Comparison of ENCODE assay signal across 13 cellular contexts in the genomic region with DNA sequence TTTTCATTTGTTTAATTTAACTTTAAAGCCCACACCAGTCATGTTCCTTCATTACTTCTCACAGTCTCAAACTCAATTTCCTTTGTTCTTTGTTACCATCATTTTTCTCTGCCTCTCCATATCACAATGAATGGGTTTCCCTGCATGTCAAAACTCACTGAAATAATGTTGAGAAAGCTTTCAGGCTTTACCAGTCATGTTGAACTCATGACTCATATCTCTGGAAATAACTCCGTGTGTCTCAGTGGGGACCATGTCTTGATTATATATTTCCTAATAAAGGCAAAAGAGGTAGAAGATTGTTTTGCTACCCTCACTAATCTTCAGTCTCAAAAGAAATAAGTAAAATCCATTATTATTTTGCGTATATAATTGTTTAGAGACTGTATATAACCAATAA.
DNase-seq lines count a peak whose midpoint lies in the region; ATAC-seq and TF ChIP-seq lines count a peak whose summit lies in the region.
"Had no signal": no experiment of that assay in that cellular context is flagged by ENCODE, and none has a peak within 500 bp of the region (broad histone marks: within the 10 kb centered on the region; RNA-seq: fewer than 3 reads in every experiment).

No MANE protein-coding gene starts in this region.

- no peak overlapping the region for H3K4me3 ChIP-seq in astrocyte of the spinal cord (ENCODE audit: low read depth, low read length)
- H3K4me3 ChIP-seq: MG63, SJSA1 had no signal

- TF ChIP-seq CTCF in astrocyte of the spinal cord (IDR thresholded peaks at IDR 0.05; ENCODE audit: low read depth, low read length) = no peak

- ATAC-seq in GM19452 (IDR thresholded peaks at IDR 0.05; ENCODE audit: unreplicated experiment) = no peak
- ATAC-seq: activated T-cell treated with anti-CD3 and anti-CD28 coated beads, Interleukin-2, amount 50 U/mL, for 4 hours had no signal

- in situ Hi-C loops in astrocyte of the spinal cord (cut with HindIII; ENCODE audit: low sequenced_read_pairs) = no loop called here

- DNase-seq in HCEC 1CT = peak; percentile 89
- peak; percentile 81 for DNase-seq in astrocyte of the spinal cord (ENCODE audit: low read depth, low spot score)
- peak; percentile 53 for DNase-seq in glomerular visceral epithelial cell (ENCODE audit: extremely low spot score)
- DNase-seq in smooth muscle cell of the brain vasculature (ENCODE audit: low read depth, low spot score) = peak; percentile 24
- no peak for DNase-seq in putamen (ENCODE audit: low spot score)
- no peak for DNase-seq in midbrain (lab: John Stamatoyannopoulos, UW)
- DNase-seq in stimulated activated CD4-positive, alpha-beta T cell treated with anti-CD3 and anti-CD28 coated beads, Interleukin-4, amount 100 ng/mL, for 1 hour = no peak
- DNase-seq: activated T-cell treated with anti-CD3 and anti-CD28 coated beads, Interleukin-2, amount 50 U/mL, for 4 hours; cerebellar nuclear complex; MG63; NCI-H446 treated with DMSO at 0.1 percent for 48 hours had no signal

Comparison
In these comparisons a context has a peak if more than half of its experiments do, and no peak if none do; other contexts are left out.
1. DNase-seq: peak in HCEC 1CT (single experiment), astrocyte of the spinal cord (single experiment), glomerular visceral epithelial cell (single experiment) and smooth muscle cell of the brain vasculature (single experiment); none in putamen (single experiment), midbrain (single experiment) and stimulated activated CD4-positive, alpha-beta T cell treated with anti-CD3 and anti-CD28 coated beads, Interleukin-4, amount 100 ng/mL, for 1 hour (single experiment).